Comparison of ENCODE assay signal across 8 cellular contexts in the genomic region with DNA sequence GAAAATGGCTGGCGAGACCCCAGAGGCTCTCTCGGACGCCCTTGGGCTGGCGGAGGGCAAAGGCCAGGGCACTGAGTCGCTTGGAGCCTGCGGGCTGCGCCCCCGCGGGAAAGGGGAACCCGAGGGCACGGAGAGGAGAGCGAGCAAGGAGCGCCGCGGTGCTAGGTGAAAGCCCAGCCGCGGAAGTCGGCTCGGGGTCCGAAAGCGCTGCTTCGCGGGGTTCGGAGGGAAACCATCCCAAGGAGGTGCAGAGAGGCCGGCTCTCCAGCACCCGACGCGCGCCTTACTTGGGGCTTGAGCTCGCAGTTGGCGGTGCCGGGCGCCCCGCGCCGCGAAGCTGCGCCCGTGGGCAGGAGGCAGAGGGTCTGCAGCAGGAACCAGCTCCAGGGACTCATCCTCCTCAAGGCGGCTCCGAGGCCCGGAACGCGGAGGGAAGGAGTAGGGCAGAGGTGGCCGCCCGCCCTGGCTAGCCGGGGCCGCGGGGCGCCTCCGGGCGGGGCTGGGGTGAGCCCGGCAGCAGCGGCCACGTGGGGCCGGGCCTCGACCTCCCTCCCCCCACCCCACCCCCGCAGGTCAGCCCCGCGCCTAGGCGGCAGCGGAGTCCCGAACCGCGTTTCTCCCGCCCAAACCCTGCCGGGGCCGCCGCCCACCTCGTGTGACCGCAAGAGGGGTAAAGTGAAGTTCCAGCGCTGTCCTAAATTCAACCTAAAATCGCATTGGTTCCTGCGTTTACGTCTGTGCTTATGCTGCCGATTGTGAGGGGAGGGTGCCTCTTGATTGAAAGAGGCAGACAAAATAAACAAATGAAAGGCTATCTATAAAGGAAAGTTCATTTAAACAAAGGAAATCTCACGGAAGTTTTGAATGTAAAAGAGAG. TPM values are rescaled to one million over a fixed set of nuclear protein-coding genes. Genes with fewer than 3 reads are reported as not detected.
DNase-seq lines count a peak whose midpoint lies in the region; ATAC-seq and TF ChIP-seq lines count a peak whose summit lies in the region.

Gene TRABD2A, minus strand, starts transcription at position 440 of the 877 bp plus-strand sequence. Its CDS starts 45 bp downstream, at position 395.

- H3K27ac Mint-ChIP-seq in endothelial cell (ENCODE audit: unreplicated experiment), result peak within 1 kb of the TSS; percentile 32
- peak within 1 kb of the TSS; percentile 21 to 71 for H3K27ac Mint-ChIP-seq in natural killer cell

- H3K27ac ChIP-seq in upper lobe of right lung, result peak within 1 kb of the TSS; percentile 33

- intact Hi-C loops in natural killer cell (cut with micrococcal nuclease), result loop anchor here (2.0 to 10.0 kb wide), 2 partner anchors 46 to 96 kb away; no protein-coding TSS in a partner anchor
- intact Hi-C loops in upper lobe of right lung (cut with DNase I), result no loop called here

- H3K4me3 Mint-ChIP-seq in endothelial cell (ENCODE audit: unreplicated experiment) (peak within 1 kb of the TSS; percentile 89), natural killer cell (peak within 1 kb of the TSS; percentile 98)

- H3K9me3 ChIP-seq in BE2C (no peaks in the 10 kb centered on the region), upper lobe of right lung (no peaks in the 10 kb centered on the region)

- H3K4me1 Mint-ChIP-seq in endothelial cell (ENCODE audit: unreplicated experiment) (peaks cover 5% of the 10 kb centered on the region), natural killer cell (peaks cover 29 to 34% of the 10 kb centered on the region in 2 donors)

- H3K4me1 ChIP-seq in BE2C (no peaks in the 10 kb centered on the region), upper lobe of right lung (peaks cover 19% of the 10 kb centered on the region)

- no peak for DNase-seq in BE2C
- peak; percentile 44 for DNase-seq in activated CD4-positive, alpha-beta T cell treated with anti-CD3 and anti-CD28 coated beads, Interleukin-2, amount 50 U/mL, for 1 hour
- DNase-seq in endothelial cell (ENCODE audit: low spot score), result peak; percentile 37
- DNase-seq in natural killer cell, result no peak
- DNase-seq in upper lobe of right lung, result peak; percentile 75

- H3K36me3 ChIP-seq in BE2C, result no peaks in the 10 kb centered on the region
- H3K36me3 ChIP-seq in upper lobe of right lung, result no peaks in the 10 kb centered on the region

- H3K9me3 Mint-ChIP-seq in endothelial cell (ENCODE audit: unreplicated experiment), result no peaks in the 10 kb centered on the region
- H3K9me3 Mint-ChIP-seq in natural killer cell, result no peaks in the 10 kb centered on the region

- ATAC-seq in HG03432 (IDR thresholded peaks at IDR 0.05; ENCODE audit: unreplicated experiment), result peak; percentile 25
- peak; percentile 15 to 24 (median 19) for ATAC-seq in natural killer cell
- ATAC-seq in upper lobe of right lung, result peak; percentile 64
- no peak for ATAC-seq in GM18858 (IDR thresholded peaks at IDR 0.05; ENCODE audit: unreplicated experiment)
- no peak for ATAC-seq in HG03378 (IDR thresholded peaks at IDR 0.05; ENCODE audit: unreplicated experiment)

- peaks cover 3% of the 10 kb centered on the region for H3K36me3 Mint-ChIP-seq in endothelial cell (ENCODE audit: low read depth, unreplicated experiment)
- no peaks in the 10 kb centered on the region for H3K36me3 Mint-ChIP-seq in natural killer cell

- TF ChIP-seq CTCF in BE2C (IDR thresholded peaks at IDR 0.05; ENCODE audit: low read depth, low read length) (no peak), endothelial cell (IDR thresholded peaks at IDR 0.05; ENCODE audit: unreplicated experiment) (no peak), natural killer cell (IDR thresholded peaks at IDR 0.05) (no peak), upper lobe of right lung (IDR thresholded peaks at IDR 0.05) (no peak)

- H3K27me3 ChIP-seq in BE2C, result peaks cover 32% of the 10 kb centered on the region
- peaks cover 3% of the 10 kb centered on the region for H3K27me3 ChIP-seq in upper lobe of right lung

- H3K4me3 ChIP-seq in BE2C (ENCODE audit: low read depth, low read length), result peak within 1 kb of the TSS; percentile 15
- H3K4me3 ChIP-seq in upper lobe of right lung, result peak within 1 kb of the TSS; percentile 50

- H3K27me3 Mint-ChIP-seq in endothelial cell (ENCODE audit: unreplicated experiment) (peaks cover 14% of the 10 kb centered on the region), natural killer cell (ENCODE audit: low read depth in 2 of 2) (peaks cover 9 to 24% of the 10 kb centered on the region in 2 donors)

RNA-seq across cellular contexts. Expression of gene TRABD2A, which starts in this region (rescaled TPM):
- not detected for polyA plus RNA-seq in BE2C (2012; ENCODE audit: insufficient read depth, insufficient read length, low read depth)
- total RNA-seq in endothelial cell (ENCODE audit: unreplicated experiment) (7.2 TPM), natural killer cell (1 to 10 TPM; 1.4 to 6.3 (median 6.3) TPM), upper lobe of right lung (6.5 TPM)

Comparison
In these comparisons a context has a peak if more than half of its experiments do, and no peak if none do; other contexts are left out.
1. DNase-seq: peak in activated CD4-positive, alpha-beta T cell treated with anti-CD3 and anti-CD28 coated beads, Interleukin-2, amount 50 U/mL, for 1 hour (single experiment), endothelial cell (single experiment) and upper lobe of right lung (single experiment); none in BE2C (single experiment) and natural killer cell (single experiment).
2. ATAC-seq: peak in HG03432 (single experiment), natural killer cell (3 of 3) and upper lobe of right lung (single experiment); none in GM18858 (single experiment) and HG03378 (single experiment).